Comparison of ENCODE assay signal across 1 cellular context in genomic region chr15:40512440-40512839, GRCh38.
TF ChIP-seq lines count a peak whose summit lies in the region.

No MANE protein-coding gene starts in this region.

TF ChIP-seq in WTC11, 78 proteins besides CTCF, POLR2A, EP300 and RAD21 (continued from another document):
- TF ChIP-seq ZNF532 (CRISPR knock-in tag; IDR thresholded peaks at IDR 0.05; ENCODE audit: borderline replicate concordance): no peak
- TF ChIP-seq ATF2 (CRISPR knock-in tag; IDR thresholded peaks at IDR 0.05; ENCODE audit: borderline replicate concordance, low read depth): no peak
